Comparison of ENCODE assay signal across 9 cellular contexts in the genomic region with DNA sequence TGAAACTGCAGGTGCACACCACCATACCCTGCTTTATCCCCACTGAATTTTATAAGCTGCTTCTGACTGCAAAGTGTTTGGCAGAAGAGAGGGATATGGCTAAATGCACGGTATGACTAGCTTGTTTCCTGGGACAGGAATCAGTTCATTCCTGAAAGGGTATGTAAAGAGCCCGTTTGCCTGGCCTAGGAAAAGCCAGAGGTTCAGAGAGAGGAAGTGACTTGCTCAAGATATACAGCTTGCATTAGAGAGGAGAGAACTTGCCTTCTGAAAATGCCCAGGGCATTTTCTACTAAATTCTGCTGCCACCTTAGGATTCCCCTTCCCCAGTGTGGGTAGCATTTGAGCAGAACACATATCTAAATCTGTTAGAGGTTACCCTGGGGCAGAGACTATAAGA. TPM values are rescaled to one million over a fixed set of nuclear protein-coding genes. Genes with fewer than 3 reads are reported as not detected.
DNase-seq lines count a peak whose midpoint lies in the region; ATAC-seq and TF ChIP-seq lines count a peak whose summit lies in the region.
"Had no signal": no experiment of that assay in that cellular context is flagged by ENCODE, and none has a peak within 500 bp of the region (broad histone marks: within the 10 kb centered on the region; RNA-seq: fewer than 3 reads in every experiment).

No MANE protein-coding gene starts in this region.

- peak overlapping the region; percentile 79 for H3K56ac ChIP-seq in mesendoderm (ENCODE audit: low read length)

- H3K18ac ChIP-seq in mesendoderm (ENCODE audit: low read length) = peak overlapping the region; percentile 86

- no peak overlapping the region for H2BK120ac ChIP-seq in mesendoderm (ENCODE audit: low read depth, low read length)

- H3K36me3 ChIP-seq in ascending aorta (no peaks in the 10 kb centered on the region), mesendoderm (ENCODE audit: control insufficient read depth, insufficient read depth, low read length) (no peaks in the 10 kb centered on the region)

- peak; percentile 30 for DNase-seq in EH (ENCODE audit: low read depth)
- no peak for DNase-seq in ascending aorta (ENCODE audit: low spot score in 2 of 2)
- DNase-seq in mesendoderm = peak; percentile 61
- DNase-seq in A172 (ENCODE audit: low spot score) = no peak
- no peak for DNase-seq in retina
- DNase-seq in stimulated activated CD4-positive, alpha-beta T cell treated with anti-CD3 and anti-CD28 coated beads, Interleukin-12 subunit alpha, Interleukin-12 subunit beta, amount 100 ng/mL, for 4 hours = no peak
- DNase-seq in hippocampal formation (lab: John Stamatoyannopoulos, UW) = no peak
- DNase-seq: nucleus accumbens had no signal

- peak overlapping the region; percentile 85 to 92 for H3K27ac ChIP-seq in ascending aorta
- H3K27ac ChIP-seq in mesendoderm (ENCODE audit: low read depth, low read length) = peak overlapping the region; percentile 76

- no peak overlapping the region for H4K5ac ChIP-seq in mesendoderm (ENCODE audit: low read length)

- no peak overlapping the region for H3K9ac ChIP-seq in mesendoderm (ENCODE audit: low read length)

- no peak overlapping the region for H2AK5ac ChIP-seq in mesendoderm (ENCODE audit: low read length)

- H4K8ac ChIP-seq in mesendoderm (ENCODE audit: low read depth, low read length) = no peak overlapping the region

- no peak overlapping the region for H2BK5ac ChIP-seq in mesendoderm (ENCODE audit: low read length)

- H3K4me3 ChIP-seq in ascending aorta = peak overlapping the region in 1 of 2 donors; percentile 42
- no peak overlapping the region for H3K4me3 ChIP-seq in mesendoderm (ENCODE audit: low read length)

- H3K4ac ChIP-seq in mesendoderm (ENCODE audit: low read depth, low read length) = peak overlapping the region; percentile 55

- H3K79me2 ChIP-seq in mesendoderm (ENCODE audit: control insufficient read depth, insufficient read depth, low read length) = no peaks in the 10 kb centered on the region

- no peak for TF ChIP-seq CTCF in ascending aorta (IDR thresholded peaks at IDR 0.05)

- H3K4me1 ChIP-seq in ascending aorta (peaks cover 10 to 14% of the 10 kb centered on the region in 2 donors), mesendoderm (ENCODE audit: control insufficient read depth, low read depth, low read length) (peaks cover 7% of the 10 kb centered on the region)

- ATAC-seq in HG03097 (IDR thresholded peaks at IDR 0.05; ENCODE audit: low FRiP score, unreplicated experiment) = peak; percentile 4

- H3K23ac ChIP-seq in mesendoderm (ENCODE audit: low read length) = no peak overlapping the region

- H3K9me3 ChIP-seq in ascending aorta = no peaks in the 10 kb centered on the region

- H3K4me2 ChIP-seq in mesendoderm (ENCODE audit: low read length) = no peak overlapping the region

- WGBS in mesendoderm (ENCODE audit: extremely low coverage, insufficient coverage, low lambda C conversion rate) = no CpG with 5 or more reads among the region's 2 CpGs

- H3K27me3 ChIP-seq in ascending aorta (no peaks in the 10 kb centered on the region), mesendoderm (ENCODE audit: insufficient read depth, low read length, poor library complexity) (no peaks in the 10 kb centered on the region)

- intact Hi-C loops in ascending aorta (cut with DNase I) = no loop called here

- H3K79me1 ChIP-seq in mesendoderm (ENCODE audit: low read length) = no peaks in the 10 kb centered on the region

- peak overlapping the region; percentile 100 for H2BK15ac ChIP-seq in mesendoderm (replicated peaks; ENCODE audit: low read depth)

RNA-seq across cellular contexts. Expression of gene GCNT2, which starts 0.7 kb away (rescaled TPM):
- total RNA-seq in ascending aorta = 16.7 TPM
- 27.3 TPM for polyA plus RNA-seq in mesendoderm (2013, experiment 1 of 2)
- polyA plus RNA-seq in mesendoderm (2013, experiment 2 of 2) = 26.5 TPM
- total RNA-seq in A172 (2014; rRNA removed; shearing (Covaris generic)) = 16.6 and 19.3 TPM in 2 replicates

Comparison
In these comparisons a context has a peak if more than half of its experiments do, and no peak if none do; other contexts are left out.
1. DNase-seq: peak in EH (single experiment) and mesendoderm (single experiment); none in ascending aorta (0 of 2), A172 (single experiment), retina (single experiment), stimulated activated CD4-positive, alpha-beta T cell treated with anti-CD3 and anti-CD28 coated beads, Interleukin-12 subunit alpha, Interleukin-12 subunit beta, amount 100 ng/mL, for 4 hours (single experiment) and hippocampal formation (0 of 2).